ENCODE assay signal across 29 cellular contexts in genomic region chr10:128784444-128784843, GRCh38.
"Had no signal": no experiment of that assay in that cellular context is flagged by ENCODE, and none has a peak within 500 bp of the region (broad histone marks: within the 10 kb centered on the region; RNA-seq: fewer than 3 reads in every experiment).

No MANE protein-coding gene starts in this region.

- H3K4me3 Mint-ChIP-seq: dendritic cell treated with granulocyte-macrophage colony-stimulating factor and Interleukin-4, amounts not matched to agents 40 ng/mL and 50 ng/mL, for 4 days; effector memory CD8-positive, alpha-beta T cell; endodermal cell had no signal

- H3K27me3 ChIP-seq: colonic mucosa, foreskin keratinocyte, gastroesophageal sphincter had no signal

- H3K9me3 Mint-ChIP-seq: dendritic cell treated with granulocyte-macrophage colony-stimulating factor and Interleukin-4, amounts not matched to agents 40 ng/mL and 50 ng/mL, for 4 days; effector memory CD8-positive, alpha-beta T cell; endodermal cell had no signal

- H3K27ac ChIP-seq: colonic mucosa, coronary artery, dorsolateral prefrontal cortex, epithelial cell of prostate, esophagus muscularis mucosa, esophagus squamous epithelium, foreskin keratinocyte, gastrocnemius medialis, gastroesophageal sphincter, heart left ventricle, heart right ventricle had no signal

- H3K27me3 Mint-ChIP-seq: dendritic cell treated with granulocyte-macrophage colony-stimulating factor and Interleukin-4, amounts not matched to agents 40 ng/mL and 50 ng/mL, for 4 days; effector memory CD8-positive, alpha-beta T cell had no signal

- DNase-seq: colonic mucosa; cortex of kidney; dermis blood vessel endothelial cell; dorsolateral prefrontal cortex; effector CD4-positive, alpha-beta T cell; effector CD8-positive, alpha-beta T cell; effector memory CD4-positive, alpha-beta T cell; effector memory CD8-positive, alpha-beta T cell; endodermal cell; erythroblast; esophagus squamous epithelium; foreskin fibroblast; foreskin keratinocyte; foreskin melanocyte; gastrocnemius medialis; glutamatergic neuron; head of caudate nucleus; heart left ventricle; heart right ventricle had no signal

- H3K36me3 ChIP-seq: colonic mucosa, esophagus muscularis mucosa, esophagus squamous epithelium, gastrocnemius medialis, gastroesophageal sphincter, heart left ventricle, heart right ventricle had no signal

- ATAC-seq: effector memory CD8-positive, alpha-beta T cell; esophagus mucosa; foreskin keratinocyte; gastrocnemius medialis; gastroesophageal sphincter; heart left ventricle; heart right ventricle had no signal

- H3K9me3 ChIP-seq: colonic mucosa, esophagus muscularis mucosa, gastroesophageal sphincter, heart left ventricle, heart right ventricle had no signal

- H3K4me1 ChIP-seq: colonic mucosa, esophagus squamous epithelium, foreskin keratinocyte, gastrocnemius medialis, gastroesophageal sphincter, heart left ventricle, heart right ventricle had no signal

- H3K27ac Mint-ChIP-seq: dendritic cell treated with granulocyte-macrophage colony-stimulating factor and Interleukin-4, amounts not matched to agents 40 ng/mL and 50 ng/mL, for 4 days; effector memory CD8-positive, alpha-beta T cell; endodermal cell had no signal

- H3K4me1 Mint-ChIP-seq: endodermal cell had no signal

- FAIRE-seq: colon, endometrium, endothelial cell of umbilical vein, frontal cortex had no signal

- H3K4me3 ChIP-seq: colonic mucosa, coronary artery, dorsolateral prefrontal cortex, esophagus muscularis mucosa, esophagus squamous epithelium, gastrocnemius medialis, gastroesophageal sphincter, heart left ventricle, heart right ventricle had no signal
